ENCODE assay signal across 1 cellular context in genomic region chr2:55033921-55034320, GRCh38.
TF ChIP-seq lines count a peak whose summit lies in the region.

No MANE protein-coding gene starts in this region.

TF ChIP-seq in K562, 482 proteins besides CTCF, POLR2A, EP300 and RAD21:
- TF ChIP-seq ADNP (tag; IDR thresholded peaks at IDR 0.05) (0 out of 2 replicates have a peak, but pooled peaks have one; percentile 29), ATF2 (CRISPR knock-in tag; IDR thresholded peaks at IDR 0.05) (no peak)
